8 cellular contexts compared by ENCODE assay signal in the genomic region with DNA sequence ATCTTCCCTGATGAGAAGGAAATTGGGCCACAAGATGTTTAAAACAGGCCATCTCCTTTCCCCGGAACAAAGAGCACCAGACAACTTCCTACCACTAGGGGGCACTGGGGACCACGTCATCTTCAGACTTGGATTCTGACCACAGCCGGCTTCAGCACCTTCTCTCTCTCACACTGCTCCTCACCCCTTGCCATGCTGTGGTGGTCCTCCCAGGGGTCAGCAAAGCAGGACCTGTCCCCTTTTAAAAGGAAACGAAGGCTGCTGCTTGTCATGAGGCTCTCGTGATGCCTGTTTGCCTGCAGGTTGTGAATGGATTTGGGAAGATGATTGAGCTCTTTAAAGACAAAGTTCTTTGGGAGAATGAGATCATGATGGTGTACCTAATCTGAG. TPM values are rescaled to one million over a fixed set of nuclear protein-coding genes. Genes with fewer than 3 reads are reported as not detected.
DNase-seq lines count a peak whose midpoint lies in the region; ATAC-seq, FAIRE-seq and TF ChIP-seq lines count a peak whose summit lies in the region.

No MANE protein-coding gene starts in this region.

- no peaks in the 10 kb centered on the region for H3K27me3 Mint-ChIP-seq in neural crest cell (ENCODE audit: low read depth)
- no peaks in the 10 kb centered on the region for H3K27me3 Mint-ChIP-seq in stimulated activated naive CD8-positive, alpha-beta T cell treated with anti-CD3 and anti-CD28 coated beads, Interleukin-15, amount 100 ng/mL, for 72 hours

- DNase-seq in AG08396 (ENCODE audit: low spot score) (peak; percentile 87), RCC 7860 (ENCODE audit: low spot score) (peak; percentile 61), activated T-helper 1 cell treated with Interleukin-2 at 50 U/mL for 16 hours (ENCODE audit: low read depth) (peak; percentile 56), fibroblast of the aortic adventitia (ENCODE audit: low read depth) (peak; percentile 83), neural crest cell (ENCODE audit: low read depth, low spot score) (peak; percentile 89)
- DNase-seq in Jurkat, Clone E6-1 (ENCODE audit: low read depth, low spot score) = peak; percentile 78
- peak; percentile 79 to 80 for DNase-seq in stimulated activated naive CD8-positive, alpha-beta T cell treated with anti-CD3 and anti-CD28 coated beads, Interleukin-15, amount 100 ng/mL, for 72 hours

- ATAC-seq in GM18907 (IDR thresholded peaks at IDR 0.05; ENCODE audit: unreplicated experiment) = peak; percentile 63
- peak; percentile 70 for ATAC-seq in stimulated activated naive CD8-positive, alpha-beta T cell treated with anti-CD3 and anti-CD28 coated beads, Interleukin-15, amount 100 ng/mL, for 72 hours

- no peak overlapping the region for H3K4me3 ChIP-seq in Jurkat, Clone E6-1 (ENCODE audit: low read length)
- no peak overlapping the region for H3K4me3 ChIP-seq in fibroblast of the aortic adventitia (ENCODE audit: low read depth, low read length)

- H3K4me1 Mint-ChIP-seq in neural crest cell = no peaks in the 10 kb centered on the region
- H3K4me1 Mint-ChIP-seq in stimulated activated naive CD8-positive, alpha-beta T cell treated with anti-CD3 and anti-CD28 coated beads, Interleukin-15, amount 100 ng/mL, for 72 hours = peaks cover 20% of the 10 kb centered on the region

- no peak overlapping the region for H3K4me3 Mint-ChIP-seq in neural crest cell
- H3K4me3 Mint-ChIP-seq in stimulated activated naive CD8-positive, alpha-beta T cell treated with anti-CD3 and anti-CD28 coated beads, Interleukin-15, amount 100 ng/mL, for 72 hours = no peak overlapping the region

- peaks cover 5% of the 10 kb centered on the region for H3K36me3 Mint-ChIP-seq in neural crest cell (ENCODE audit: low read depth)

- FAIRE-seq in RCC 7860 (lab: Jason Lieb, UNC) = no peak

- no peaks in the 10 kb centered on the region for H3K9me3 Mint-ChIP-seq in neural crest cell
- H3K9me3 Mint-ChIP-seq in stimulated activated naive CD8-positive, alpha-beta T cell treated with anti-CD3 and anti-CD28 coated beads, Interleukin-15, amount 100 ng/mL, for 72 hours = peaks cover 3 to 4% of the 10 kb centered on the region in 2 donors

- TF ChIP-seq CTCF in fibroblast of the aortic adventitia (IDR thresholded peaks at IDR 0.05; ENCODE audit: insufficient read depth, low read length) (peak; percentile 92), neural crest cell (conservative IDR thresholded peaks at IDR 0.05) (peak; percentile 93)

- no peak overlapping the region for H3K27ac Mint-ChIP-seq in neural crest cell (ENCODE audit: unreplicated experiment)
- H3K27ac Mint-ChIP-seq in stimulated activated naive CD8-positive, alpha-beta T cell treated with anti-CD3 and anti-CD28 coated beads, Interleukin-15, amount 100 ng/mL, for 72 hours = no peak overlapping the region

RNA-seq across cellular contexts. Expression of gene RFT1, which starts 16.2 kb away (rescaled TPM):
- polyA plus RNA-seq in Jurkat, Clone E6-1 (2012; ENCODE audit: insufficient read depth, insufficient read length) = 38.7 TPM
- total RNA-seq in fibroblast of the aortic adventitia (ENCODE audit: low replicate concordance) (13.9 and 15.4 TPM in 2 replicates), neural crest cell (26.3 and 32.4 TPM in 2 replicates)

RNA-seq across cellular contexts. Expression of gene PRKCD, which starts 47.0 kb away (rescaled TPM):
- polyA plus RNA-seq in Jurkat, Clone E6-1 (2012; ENCODE audit: insufficient read depth, insufficient read length) = 21.4 TPM
- total RNA-seq in fibroblast of the aortic adventitia (ENCODE audit: low replicate concordance) = 1.6 and 2.9 TPM in 2 replicates
- 10.8 and 11.9 TPM in 2 replicates for total RNA-seq in neural crest cell
